In the genomic region with DNA sequence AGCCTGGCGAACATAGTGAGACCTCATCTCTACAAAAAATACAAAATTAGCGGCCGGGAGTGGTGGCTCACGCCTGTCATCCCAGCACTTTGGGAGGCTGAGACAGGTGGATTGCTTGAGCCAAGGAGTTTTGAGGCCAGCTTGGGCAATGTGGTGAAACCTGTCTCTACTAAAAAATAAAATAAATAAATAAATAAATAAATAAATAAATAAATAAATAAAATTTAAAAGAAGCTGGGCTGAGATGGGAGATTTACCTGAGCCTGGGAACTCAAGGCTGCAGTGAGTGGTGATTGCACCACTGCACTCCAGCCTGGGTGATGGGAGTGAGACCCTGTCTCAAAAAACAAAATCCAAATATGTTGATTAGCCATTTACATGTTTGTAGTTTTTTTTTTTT, we compare ENCODE assay signal across 1 cellular context.
TF ChIP-seq lines count a peak whose summit lies in the region.

No MANE protein-coding gene starts in this region.

TF ChIP-seq in HEK293, 187 proteins besides CTCF, POLR2A, EP300 and RAD21:
- TF ChIP-seq, protein P1, sequence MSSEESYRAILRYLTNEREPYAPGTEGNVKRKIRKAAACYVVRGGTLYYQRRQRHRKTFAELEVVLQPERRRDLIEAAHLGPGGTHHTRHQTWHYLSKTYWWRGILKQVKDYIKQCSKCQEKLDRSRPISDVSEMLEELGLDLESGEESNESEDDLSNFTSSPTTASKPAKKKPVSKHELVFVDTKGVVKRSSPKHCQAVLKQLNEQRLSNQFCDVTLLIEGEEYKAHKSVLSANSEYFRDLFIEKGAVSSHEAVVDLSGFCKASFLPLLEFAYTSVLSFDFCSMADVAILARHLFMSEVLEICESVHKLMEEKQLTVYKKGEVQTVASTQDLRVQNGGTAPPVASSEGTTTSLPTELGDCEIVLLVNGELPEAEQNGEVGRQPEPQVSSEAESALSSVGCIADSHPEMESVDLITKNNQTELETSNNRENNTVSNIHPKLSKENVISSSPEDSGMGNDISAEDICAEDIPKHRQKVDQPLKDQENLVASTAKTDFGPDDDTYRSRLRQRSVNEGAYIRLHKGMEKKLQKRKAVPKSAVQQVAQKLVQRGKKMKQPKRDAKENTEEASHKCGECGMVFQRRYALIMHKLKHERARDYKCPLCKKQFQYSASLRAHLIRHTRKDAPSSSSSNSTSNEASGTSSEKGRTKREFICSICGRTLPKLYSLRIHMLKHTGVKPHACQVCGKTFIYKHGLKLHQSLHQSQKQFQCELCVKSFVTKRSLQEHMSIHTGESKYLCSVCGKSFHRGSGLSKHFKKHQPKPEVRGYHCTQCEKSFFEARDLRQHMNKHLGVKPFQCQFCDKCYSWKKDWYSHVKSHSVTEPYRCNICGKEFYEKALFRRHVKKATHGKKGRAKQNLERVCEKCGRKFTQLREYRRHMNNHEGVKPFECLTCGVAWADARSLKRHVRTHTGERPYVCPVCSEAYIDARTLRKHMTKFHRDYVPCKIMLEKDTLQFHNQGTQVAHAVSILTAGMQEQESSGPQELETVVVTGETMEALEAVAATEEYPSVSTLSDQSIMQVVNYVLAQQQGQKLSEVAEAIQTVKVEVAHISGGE (tag by site-specific recombination; conservative IDR thresholded peaks at IDR 0.05; ENCODE audit: low read depth) = peak; percentile 66
- 0 out of 2 replicates have a peak, but pooled peaks have one; percentile 56 for TF ChIP-seq ZNF138 (tag by site-specific recombination; IDR thresholded peaks at IDR 0.05; ENCODE audit: borderline replicate concordance)
- peak; percentile 67 for TF ChIP-seq ZNF558 (tag by site-specific recombination; IDR thresholded peaks at IDR 0.05)
- TF ChIP-seq, protein P2, sequence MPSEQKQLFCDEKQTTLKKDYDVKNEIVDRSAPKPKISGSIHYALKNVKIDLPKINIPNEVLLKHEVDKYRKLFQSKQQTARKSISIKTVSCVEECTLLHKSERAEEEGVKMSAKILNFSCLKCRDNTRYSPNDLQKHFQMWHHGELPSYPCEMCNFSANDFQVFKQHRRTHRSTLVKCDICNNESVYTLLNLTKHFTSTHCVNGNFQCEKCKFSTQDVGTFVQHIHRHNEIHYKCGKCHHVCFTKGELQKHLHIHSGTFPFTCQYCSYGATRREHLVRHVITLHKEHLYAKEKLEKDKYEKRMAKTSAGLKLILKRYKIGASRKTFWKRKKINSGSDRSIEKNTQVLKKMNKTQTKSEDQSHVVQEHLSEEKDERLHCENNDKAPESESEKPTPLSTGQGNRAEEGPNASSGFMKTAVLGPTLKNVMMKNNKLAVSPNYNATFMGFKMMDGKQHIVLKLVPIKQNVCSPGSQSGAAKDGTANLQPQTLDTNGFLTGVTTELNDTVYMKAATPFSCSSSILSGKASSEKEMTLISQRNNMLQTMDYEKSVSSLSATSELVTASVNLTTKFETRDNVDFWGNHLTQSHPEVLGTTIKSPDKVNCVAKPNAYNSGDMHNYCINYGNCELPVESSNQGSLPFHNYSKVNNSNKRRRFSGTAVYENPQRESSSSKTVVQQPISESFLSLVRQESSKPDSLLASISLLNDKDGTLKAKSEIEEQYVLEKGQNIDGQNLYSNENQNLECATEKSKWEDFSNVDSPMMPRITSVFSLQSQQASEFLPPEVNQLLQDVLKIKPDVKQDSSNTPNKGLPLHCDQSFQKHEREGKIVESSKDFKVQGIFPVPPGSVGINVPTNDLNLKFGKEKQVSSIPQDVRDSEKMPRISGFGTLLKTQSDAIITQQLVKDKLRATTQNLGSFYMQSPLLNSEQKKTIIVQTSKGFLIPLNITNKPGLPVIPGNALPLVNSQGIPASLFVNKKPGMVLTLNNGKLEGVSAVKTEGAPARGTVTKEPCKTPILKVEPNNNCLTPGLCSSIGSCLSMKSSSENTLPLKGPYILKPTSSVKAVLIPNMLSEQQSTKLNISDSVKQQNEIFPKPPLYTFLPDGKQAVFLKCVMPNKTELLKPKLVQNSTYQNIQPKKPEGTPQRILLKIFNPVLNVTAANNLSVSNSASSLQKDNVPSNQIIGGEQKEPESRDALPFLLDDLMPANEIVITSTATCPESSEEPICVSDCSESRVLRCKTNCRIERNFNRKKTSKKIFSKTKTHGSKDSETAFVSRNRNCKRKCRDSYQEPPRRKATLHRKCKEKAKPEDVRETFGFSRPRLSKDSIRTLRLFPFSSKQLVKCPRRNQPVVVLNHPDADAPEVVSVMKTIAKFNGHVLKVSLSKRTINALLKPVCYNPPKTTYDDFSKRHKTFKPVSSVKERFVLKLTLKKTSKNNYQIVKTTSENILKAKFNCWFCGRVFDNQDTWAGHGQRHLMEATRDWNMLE (tag by site-specific recombination; conservative IDR thresholded peaks at IDR 0.05; ENCODE audit: low read depth) = peak; percentile 87
- 0 out of 2 replicates have a peak, but pooled peaks have one; percentile 31 for TF ChIP-seq ZNF292 (tag by site-specific recombination; IDR thresholded peaks at IDR 0.05; ENCODE audit: borderline replicate concordance, low read depth)
- peak; percentile 29; the same call in 1 of the 2 replicates for TF ChIP-seq ZNF654 (tag by site-specific recombination; IDR thresholded peaks at IDR 0.05; ENCODE audit: low read depth)
- peak; percentile 77 for TF ChIP-seq ZBTB8A (tag by site-specific recombination; IDR thresholded peaks at IDR 0.05)
- peak; percentile 59; the same call in 1 of the 2 replicates for TF ChIP-seq ZNF664 (tag by site-specific recombination; IDR thresholded peaks at IDR 0.05)
- peak; percentile 82 for TF ChIP-seq ZNF623 (tag by site-specific recombination; IDR thresholded peaks at IDR 0.05)
- TF ChIP-seq ZXDB (tag by site-specific recombination; IDR thresholded peaks at IDR 0.05) = peak; percentile 61; the same call in 1 of the 2 replicates
- 0 out of 2 replicates have a peak, but pooled peaks have one; percentile 34 for TF ChIP-seq ZNF629 (tag by site-specific recombination; IDR thresholded peaks at IDR 0.05)
- TF ChIP-seq ZNF433 (tag by site-specific recombination; IDR thresholded peaks at IDR 0.05; ENCODE audit: low read depth) = peak; percentile 32; the same call in 1 of the 2 replicates
- TF ChIP-seq ZNF362 (tag by site-specific recombination; IDR thresholded peaks at IDR 0.05) = peak; percentile 53; the same call in 1 of the 2 replicates
- TF ChIP-seq, protein P3, sequence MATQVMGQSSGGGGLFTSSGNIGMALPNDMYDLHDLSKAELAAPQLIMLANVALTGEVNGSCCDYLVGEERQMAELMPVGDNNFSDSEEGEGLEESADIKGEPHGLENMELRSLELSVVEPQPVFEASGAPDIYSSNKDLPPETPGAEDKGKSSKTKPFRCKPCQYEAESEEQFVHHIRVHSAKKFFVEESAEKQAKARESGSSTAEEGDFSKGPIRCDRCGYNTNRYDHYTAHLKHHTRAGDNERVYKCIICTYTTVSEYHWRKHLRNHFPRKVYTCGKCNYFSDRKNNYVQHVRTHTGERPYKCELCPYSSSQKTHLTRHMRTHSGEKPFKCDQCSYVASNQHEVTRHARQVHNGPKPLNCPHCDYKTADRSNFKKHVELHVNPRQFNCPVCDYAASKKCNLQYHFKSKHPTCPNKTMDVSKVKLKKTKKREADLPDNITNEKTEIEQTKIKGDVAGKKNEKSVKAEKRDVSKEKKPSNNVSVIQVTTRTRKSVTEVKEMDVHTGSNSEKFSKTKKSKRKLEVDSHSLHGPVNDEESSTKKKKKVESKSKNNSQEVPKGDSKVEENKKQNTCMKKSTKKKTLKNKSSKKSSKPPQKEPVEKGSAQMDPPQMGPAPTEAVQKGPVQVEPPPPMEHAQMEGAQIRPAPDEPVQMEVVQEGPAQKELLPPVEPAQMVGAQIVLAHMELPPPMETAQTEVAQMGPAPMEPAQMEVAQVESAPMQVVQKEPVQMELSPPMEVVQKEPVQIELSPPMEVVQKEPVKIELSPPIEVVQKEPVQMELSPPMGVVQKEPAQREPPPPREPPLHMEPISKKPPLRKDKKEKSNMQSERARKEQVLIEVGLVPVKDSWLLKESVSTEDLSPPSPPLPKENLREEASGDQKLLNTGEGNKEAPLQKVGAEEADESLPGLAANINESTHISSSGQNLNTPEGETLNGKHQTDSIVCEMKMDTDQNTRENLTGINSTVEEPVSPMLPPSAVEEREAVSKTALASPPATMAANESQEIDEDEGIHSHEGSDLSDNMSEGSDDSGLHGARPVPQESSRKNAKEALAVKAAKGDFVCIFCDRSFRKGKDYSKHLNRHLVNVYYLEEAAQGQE (tag by site-specific recombination; IDR thresholded peaks at IDR 0.05) = peak; percentile 59; the same call in 1 of the 2 replicates
- peak; percentile 85 for TF ChIP-seq ZNF426 (tag by site-specific recombination; IDR thresholded peaks at IDR 0.05)
- 0 out of 2 replicates have a peak, but pooled peaks have one; percentile 16 for TF ChIP-seq ZBTB21 (tag by site-specific recombination; IDR thresholded peaks at IDR 0.05)
- peak; percentile 90; the same call in 1 of the 2 replicates for TF ChIP-seq ZNF394 (tag by site-specific recombination; IDR thresholded peaks at IDR 0.05; ENCODE audit: borderline replicate concordance)
TF ChIP-seq in HEK293: peak in this region for 17; not testable (repeated sequence) for 170.
